Comparison of ENCODE assay signal across 13 cellular contexts in genomic region chr1:193367863-193368262, GRCh38.
DNase-seq lines count a peak whose midpoint lies in the region; ATAC-seq lines count a peak whose summit lies in the region.
"Had no signal": no experiment of that assay in that cellular context is flagged by ENCODE, and none has a peak within 500 bp of the region (broad histone marks: within the 10 kb centered on the region; RNA-seq: fewer than 3 reads in every experiment).

No MANE protein-coding gene starts in this region.

- H3K9me3 Mint-ChIP-seq in memory B cell, result no peaks in the 10 kb centered on the region
- H3K9me3 Mint-ChIP-seq: nephron progenitor cell had no signal

- H3K27me3 Mint-ChIP-seq in memory B cell, result peaks cover 2% of the 10 kb centered on the region

- H3K4me1 Mint-ChIP-seq in memory B cell, result peaks cover 8% of the 10 kb centered on the region

- H3K4me3 Mint-ChIP-seq in memory B cell, result peak overlapping the region; percentile 74
- H3K4me3 Mint-ChIP-seq: nephron progenitor cell had no signal

- DNase-seq in memory B cell (ENCODE audit: low spot score in 2 of 2) (no peak), substantia nigra (lab: John Stamatoyannopoulos, UW) (no peak), DMS 273 (lab: John Stamatoyannopoulos, UW; ENCODE audit: unreplicated experiment) (no peak), HT-29 (ENCODE audit: low spot score) (no peak)
- no peak for DNase-seq in NK-92 treated with Interleukin-12 subunit alpha and Interleukin-12 subunit beta, amount 100 ng/mL, for 24 hours (lab: John Stamatoyannopoulos, UW)
- DNase-seq: effector CD4-positive, alpha-beta T cell; hypothalamus; NCI-H2171 treated with DMSO at 0.1 percent for 48 hours; nephron progenitor cell; SW 1271 had no signal

- no peaks in the 10 kb centered on the region for H3K36me3 Mint-ChIP-seq in memory B cell

- ATAC-seq in GM18861 (IDR thresholded peaks at IDR 0.05; ENCODE audit: unreplicated experiment) (peak; percentile 17), GM21515 (IDR thresholded peaks at IDR 0.05; ENCODE audit: unreplicated experiment) (peak; percentile 20), HG03460 (IDR thresholded peaks at IDR 0.05; ENCODE audit: unreplicated experiment) (peak; percentile 17), memory B cell (ENCODE audit: low read depth) (peak; percentile 26)

- no peak overlapping the region for H3K27ac ChIP-seq in substantia nigra (ENCODE audit: low read depth, low read length, poor library complexity, severe bottlenecking)

- peak overlapping the region; percentile 79 for H3K27ac Mint-ChIP-seq in memory B cell
- H3K27ac Mint-ChIP-seq: nephron progenitor cell had no signal
